Comparison of ENCODE assay signal across 10 cellular contexts in genomic region chr20:35735828-35736470, GRCh38. TPM values are rescaled to one million over a fixed set of nuclear protein-coding genes. Genes with fewer than 3 reads are reported as not detected.
DNase-seq lines count a peak whose midpoint lies in the region; ATAC-seq and TF ChIP-seq lines count a peak whose summit lies in the region.
"Had no signal": no experiment of that assay in that cellular context is flagged by ENCODE, and none has a peak within 500 bp of the region (broad histone marks: within the 10 kb centered on the region; RNA-seq: fewer than 3 reads in every experiment).

No MANE protein-coding gene starts in this region.

- H3K9me2 ChIP-seq in Loucy (replicated peaks; ENCODE audit: low read depth, low read length), result no peaks in the 10 kb centered on the region

- H3K36me3 ChIP-seq in CD4-positive, CD25-positive, alpha-beta regulatory T cell (ENCODE audit: control insufficient read depth, insufficient read depth, low read length), result peaks cover 93% of the 10 kb centered on the region
- H3K36me3 ChIP-seq in Loucy (ENCODE audit: insufficient read depth, low read length) (peaks cover 99% of the 10 kb centered on the region), upper lobe of right lung (peaks cover 98% of the 10 kb centered on the region)
- H3K36me3 ChIP-seq in naive thymus-derived CD4-positive, alpha-beta T cell (ENCODE audit: control insufficient read depth in 2 of 3, insufficient read depth in 3 of 3, low read length in 3 of 3), result peaks cover 53 to 85% (median 72%) of the 10 kb centered on the region in 3 experiments
- peaks cover 96% of the 10 kb centered on the region for H3K36me3 ChIP-seq in effector memory CD4-positive, alpha-beta T cell (ENCODE audit: control insufficient read depth, insufficient read depth, low read length)

- CTCF ChIA-PET in naive thymus-derived CD4-positive, alpha-beta T cell (lab: Charles Lee), result interaction anchor here (1.4 kb wide), 1 partner anchor 35 kb away, joined by 4 read pairs; the partner anchor contains the start of gene PHF20

- DNase-seq in CD4-positive, CD25-positive, alpha-beta regulatory T cell, result no peak
- DNase-seq in naive thymus-derived CD4-positive, alpha-beta T cell, result no peak
- DNase-seq in effector memory CD4-positive, alpha-beta T cell, result no peak
- DNase-seq in upper lobe of right lung (no peak), NOMO-1 treated with dmso at 0.1 percent for 144 hours (lab: John Stamatoyannopoulos, UW; ENCODE audit: unreplicated experiment) (no peak)
- DNase-seq: NCI-H2171 treated with DMSO at 0.1 percent for 48 hours, right cardiac atrium had no signal

- peak overlapping the region; percentile 67 to 90 (median 76) for H3K4me3 Mint-ChIP-seq in CD4-positive, CD25-positive, alpha-beta regulatory T cell
- peak overlapping the region in 4 of 5 experiments; percentile 58 to 75 (median 63) for H3K4me3 Mint-ChIP-seq in brain
- peak overlapping the region in 9 of 10 donors; percentile 57 to 72 (median 67) for H3K4me3 Mint-ChIP-seq in naive thymus-derived CD4-positive, alpha-beta T cell

- H3K4me2 ChIP-seq in Loucy (ENCODE audit: low read depth, low read length, poor library complexity, severe bottlenecking), result peak overlapping the region; percentile 76

- H3K27me3 ChIP-seq in CD4-positive, CD25-positive, alpha-beta regulatory T cell (ENCODE audit: control insufficient read depth, insufficient read depth, low read length), result no peaks in the 10 kb centered on the region
- H3K27me3 ChIP-seq in Loucy (ENCODE audit: insufficient read depth, low read length, poor library complexity, severe bottlenecking) (peaks cover under 1% of the 10 kb centered on the region), upper lobe of right lung (no peaks in the 10 kb centered on the region)
- no peaks in the 10 kb centered on the region for H3K27me3 ChIP-seq in naive thymus-derived CD4-positive, alpha-beta T cell (ENCODE audit: control insufficient read depth in 2 of 2, insufficient read depth in 2 of 2, low read length in 2 of 2)
- no peaks in the 10 kb centered on the region for H3K27me3 ChIP-seq in effector memory CD4-positive, alpha-beta T cell (replicated peaks; ENCODE audit: control insufficient read depth, insufficient read depth, low read length, poor library complexity, severe bottlenecking)

- no peak overlapping the region for H2AFZ ChIP-seq in Loucy (ENCODE audit: low read length)

- no peaks in the 10 kb centered on the region for H3F3A ChIP-seq in Loucy (ENCODE audit: low read depth)

- no peak for ATAC-seq in CD4-positive, CD25-positive, alpha-beta regulatory T cell (ENCODE audit: low read depth in 2 of 2)
- ATAC-seq in naive thymus-derived CD4-positive, alpha-beta T cell, result no peak
- ATAC-seq in GM21737 (IDR thresholded peaks at IDR 0.05; ENCODE audit: unreplicated experiment), result no peak
- no peak for ATAC-seq in upper lobe of right lung
- ATAC-seq: right cardiac atrium had no signal

- H3K27ac ChIP-seq in CD4-positive, CD25-positive, alpha-beta regulatory T cell (ENCODE audit: insufficient read depth, low read length, poor library complexity, severe bottlenecking), result peak overlapping the region; percentile 44
- H3K27ac ChIP-seq in naive thymus-derived CD4-positive, alpha-beta T cell (ENCODE audit: low read depth, low read length), result peak overlapping the region; percentile 40
- H3K27ac ChIP-seq in effector memory CD4-positive, alpha-beta T cell (ENCODE audit: insufficient read depth, low read length, poor library complexity, severe bottlenecking), result no peak overlapping the region
- no peak overlapping the region for H3K27ac ChIP-seq in upper lobe of right lung

- no peaks in the 10 kb centered on the region for H3K9me3 Mint-ChIP-seq in CD4-positive, CD25-positive, alpha-beta regulatory T cell
- no peaks in the 10 kb centered on the region for H3K9me3 Mint-ChIP-seq in brain
- peaks cover 0 to 7% (median 0%) of the 10 kb centered on the region in 11 donors for H3K9me3 Mint-ChIP-seq in naive thymus-derived CD4-positive, alpha-beta T cell

- H3K36me3 Mint-ChIP-seq in CD4-positive, CD25-positive, alpha-beta regulatory T cell, result peaks cover 60% of the 10 kb centered on the region
- peaks cover 96% of the 10 kb centered on the region for H3K36me3 Mint-ChIP-seq in brain
- H3K36me3 Mint-ChIP-seq in naive thymus-derived CD4-positive, alpha-beta T cell, result peaks cover 3 to 52% (median 51%) of the 10 kb centered on the region in 5 donors

- intact Hi-C loops in naive thymus-derived CD4-positive, alpha-beta T cell (cut with micrococcal nuclease), result no loop called here
- intact Hi-C loops in upper lobe of right lung (cut with DNase I), result no loop called here

- TF ChIP-seq CTCF in Loucy (conservative IDR thresholded peaks at IDR 0.05; ENCODE audit: low read length) (no peak), brain (conservative IDR thresholded peaks at IDR 0.05) (no peak), upper lobe of right lung (IDR thresholded peaks at IDR 0.05) (no peak)

- H3K79me2 ChIP-seq in Loucy (ENCODE audit: insufficient read depth, low read length), result peaks cover 100% of the 10 kb centered on the region

- peak overlapping the region in 2 of 3 donors; percentile 5 to 75 for H3K27ac Mint-ChIP-seq in CD4-positive, CD25-positive, alpha-beta regulatory T cell
- peak overlapping the region in 2 of 5 experiments; percentile 21 to 32 for H3K27ac Mint-ChIP-seq in brain
- peak overlapping the region; percentile 20 to 88 (median 45) for H3K27ac Mint-ChIP-seq in naive thymus-derived CD4-positive, alpha-beta T cell

- H3K9me3 ChIP-seq in CD4-positive, CD25-positive, alpha-beta regulatory T cell (ENCODE audit: control insufficient read depth in 2 of 2, low read length in 2 of 2), result no peaks in the 10 kb centered on the region
- H3K9me3 ChIP-seq in Loucy (ENCODE audit: insufficient read depth, low read depth, low read length) (no peaks in the 10 kb centered on the region), upper lobe of right lung (no peaks in the 10 kb centered on the region)
- no peaks in the 10 kb centered on the region for H3K9me3 ChIP-seq in naive thymus-derived CD4-positive, alpha-beta T cell (ENCODE audit: control insufficient read depth in 2 of 3, low read length in 3 of 3)
- no peaks in the 10 kb centered on the region for H3K9me3 ChIP-seq in effector memory CD4-positive, alpha-beta T cell (ENCODE audit: control insufficient read depth, low read length)

- H4K20me1 ChIP-seq in Loucy (ENCODE audit: insufficient read depth, low read length, poor library complexity, severe bottlenecking), result peaks cover 91% of the 10 kb centered on the region

- no peaks in the 10 kb centered on the region for H3K27me3 Mint-ChIP-seq in CD4-positive, CD25-positive, alpha-beta regulatory T cell
- peaks cover 7% of the 10 kb centered on the region for H3K27me3 Mint-ChIP-seq in brain
- H3K27me3 Mint-ChIP-seq in naive thymus-derived CD4-positive, alpha-beta T cell, result no peaks in the 10 kb centered on the region

- H3K4me1 Mint-ChIP-seq in CD4-positive, CD25-positive, alpha-beta regulatory T cell, result peaks cover 51 to 84% (median 68%) of the 10 kb centered on the region in 4 donors
- H3K4me1 Mint-ChIP-seq in brain, result peaks cover 88% of the 10 kb centered on the region
- H3K4me1 Mint-ChIP-seq in naive thymus-derived CD4-positive, alpha-beta T cell, result peaks cover 38 to 85% (median 76%) of the 10 kb centered on the region in 7 donors

- POLR2A ChIA-PET in naive thymus-derived CD4-positive, alpha-beta T cell (lab: Charles Lee), result interaction anchor here (0.6 to 14.0 kb wide), 10 partner anchors 7 to 149 kb away, joined by 3 to 733 read pairs (median 4); partner anchors contain the start of genes NFS1, PHF20, RBM39 and ROMO1

- H3K9ac ChIP-seq in Loucy (ENCODE audit: low read depth, low read length, poor library complexity, severe bottlenecking), result peak overlapping the region; percentile 41

- peak overlapping the region; percentile 61 for H3K4me3 ChIP-seq in CD4-positive, CD25-positive, alpha-beta regulatory T cell (ENCODE audit: low read depth, low read length)
- H3K4me3 ChIP-seq in Loucy (ENCODE audit: low read length, poor library complexity, severe bottlenecking) (peak overlapping the region; percentile 96), upper lobe of right lung (no peak overlapping the region)
- no peak overlapping the region for H3K4me3 ChIP-seq in naive thymus-derived CD4-positive, alpha-beta T cell (ENCODE audit: low read length)
- no peak overlapping the region for H3K4me3 ChIP-seq in effector memory CD4-positive, alpha-beta T cell (ENCODE audit: insufficient read depth, low read depth, low read length, poor library complexity, severe bottlenecking)

- H3K4me1 ChIP-seq in CD4-positive, CD25-positive, alpha-beta regulatory T cell (ENCODE audit: control insufficient read depth, insufficient read depth, low read length, poor library complexity, severe bottlenecking), result peaks cover 79% of the 10 kb centered on the region
- H3K4me1 ChIP-seq in Loucy (ENCODE audit: insufficient read depth, low read length, poor library complexity, severe bottlenecking), result peaks cover 78% of the 10 kb centered on the region
- H3K4me1 ChIP-seq in naive thymus-derived CD4-positive, alpha-beta T cell (ENCODE audit: control insufficient read depth in 2 of 2, insufficient read depth in 2 of 2, low read length in 2 of 2), result peaks cover 71 to 75% of the 10 kb centered on the region in 2 donors
- peaks cover 41% of the 10 kb centered on the region for H3K4me1 ChIP-seq in effector memory CD4-positive, alpha-beta T cell (ENCODE audit: control insufficient read depth, insufficient read depth, low read length, poor library complexity, severe bottlenecking)
- H3K4me1 ChIP-seq in upper lobe of right lung, result peaks cover 69% of the 10 kb centered on the region

RNA-seq across cellular contexts. Expression of gene RBM39, which starts 6.1 kb away (rescaled TPM):
- total RNA-seq in CD4-positive, CD25-positive, alpha-beta regulatory T cell, result 1,180 TPM
- 100 to 1,000 TPM; 112 to 144 (median 117) TPM for polyA plus RNA-seq in CD4-positive, CD25-positive, alpha-beta regulatory T cell
- 105 TPM for polyA plus RNA-seq in brain (ENCODE audit: insufficient read depth, low read depth, low replicate concordance)
- 1,000 to 10,000 TPM in 2 of 5 experiments, 100 to 1,000 TPM in 3; 372 to 1,041 (median 699) TPM for total RNA-seq in naive thymus-derived CD4-positive, alpha-beta T cell
- polyA plus RNA-seq in naive thymus-derived CD4-positive, alpha-beta T cell, result 100 to 1,000 TPM; 100 to 152 TPM
- 298 TPM for total RNA-seq in upper lobe of right lung

RNA-seq across cellular contexts. Expression of gene PHF20, which starts 35.9 kb away (rescaled TPM):
- total RNA-seq in CD4-positive, CD25-positive, alpha-beta regulatory T cell, result 159 TPM
- 100 to 1,000 TPM in 2 of 4 donors, 10 to 100 TPM in 2; 87.3 to 126 (median 100) TPM for polyA plus RNA-seq in CD4-positive, CD25-positive, alpha-beta regulatory T cell
- polyA plus RNA-seq in brain (ENCODE audit: insufficient read depth, low read depth, low replicate concordance), result 34.9 TPM
- total RNA-seq in naive thymus-derived CD4-positive, alpha-beta T cell, result 100 to 1,000 TPM in 2 of 5 experiments, 10 to 100 TPM in 3; 57.5 to 157 (median 78.0) TPM
- 100 to 1,000 TPM in 1 of 2 donors, 10 to 100 TPM in 1; 99.9 to 138 TPM for polyA plus RNA-seq in naive thymus-derived CD4-positive, alpha-beta T cell
- total RNA-seq in upper lobe of right lung, result 56.5 TPM

RNA-seq across cellular contexts. Expression of gene ROMO1, which starts 36.7 kb away (rescaled TPM):
- 48.8 TPM for total RNA-seq in CD4-positive, CD25-positive, alpha-beta regulatory T cell
- polyA plus RNA-seq in CD4-positive, CD25-positive, alpha-beta regulatory T cell, result 100 to 1,000 TPM; 295 to 378 (median 363) TPM
- 249 TPM for polyA plus RNA-seq in brain (ENCODE audit: insufficient read depth, low read depth, low replicate concordance)
- 10 to 100 TPM; 33.2 to 85.5 (median 38.5) TPM for total RNA-seq in naive thymus-derived CD4-positive, alpha-beta T cell
- 100 to 1,000 TPM; 269 to 293 TPM for polyA plus RNA-seq in naive thymus-derived CD4-positive, alpha-beta T cell
- 77.9 TPM for total RNA-seq in upper lobe of right lung

RNA-seq across cellular contexts. Expression of gene NFS1, which starts 36.8 kb away (rescaled TPM):
- total RNA-seq in CD4-positive, CD25-positive, alpha-beta regulatory T cell, result 21.2 TPM
- 10 to 100 TPM; 22.3 to 32.6 (median 25.4) TPM for polyA plus RNA-seq in CD4-positive, CD25-positive, alpha-beta regulatory T cell
- polyA plus RNA-seq in brain (ENCODE audit: insufficient read depth, low read depth, low replicate concordance), result 44.4 TPM
- total RNA-seq in naive thymus-derived CD4-positive, alpha-beta T cell, result 10 to 100 TPM; 18.2 to 41.1 (median 35.0) TPM
- polyA plus RNA-seq in naive thymus-derived CD4-positive, alpha-beta T cell, result 10 to 100 TPM in 1 of 2 donors, 1 to 10 TPM in 1; 9.7 to 27.7 TPM
- 19.5 TPM for total RNA-seq in upper lobe of right lung

Comparison
In these comparisons a context has a peak if more than half of its experiments do, and no peak if none do; other contexts are left out.
1. H3K27ac ChIP-seq: peak in CD4-positive, CD25-positive, alpha-beta regulatory T cell (single experiment) and naive thymus-derived CD4-positive, alpha-beta T cell (single experiment); none in effector memory CD4-positive, alpha-beta T cell (single experiment) and upper lobe of right lung (single experiment).
2. H3K4me3 ChIP-seq: peak in CD4-positive, CD25-positive, alpha-beta regulatory T cell (single experiment) and Loucy (single experiment); none in naive thymus-derived CD4-positive, alpha-beta T cell (single experiment), effector memory CD4-positive, alpha-beta T cell (single experiment) and upper lobe of right lung (single experiment).
3. Peak in every context shown above with its lines, with median percentiles within 50 percentile points of each other: H3K4me3 Mint-ChIP-seq.